ENCODE assay signal across 12 cellular contexts in genomic region chr1:211697356-211697755, GRCh38. TPM values are rescaled to one million over a fixed set of nuclear protein-coding genes. Genes with fewer than 3 reads are reported as not detected.
DNase-seq lines count a peak whose midpoint lies in the region; ATAC-seq and TF ChIP-seq lines count a peak whose summit lies in the region.
"Had no signal": no experiment of that assay in that cellular context is flagged by ENCODE, and none has a peak within 500 bp of the region (broad histone marks: within the 10 kb centered on the region; RNA-seq: fewer than 3 reads in every experiment).

No MANE protein-coding gene starts in this region.

- DNase-seq in NT2/D1 (ENCODE audit: low read depth, low spot score) (no peak), caudate nucleus (lab: John Stamatoyannopoulos, UW) (no peak), foreskin fibroblast (no peak)
- DNase-seq in activated CD4-positive, alpha-beta memory T cell treated with anti-CD3 and anti-CD28 coated beads, Interleukin-2, amount 10 ng/mL, durations not matched to agents 7 days and 5 days: no peak
- no peak for DNase-seq in activated CD4-positive, CD25-positive, alpha-beta regulatory T cell treated with anti-CD3 and anti-CD28 coated beads, Interleukin-2, amount 50 U/mL, for 72 hours
- DNase-seq: amniotic stem cell; Kasumi-1; stimulated activated CD4-positive, alpha-beta T cell treated with anti-CD3 and anti-CD28 coated beads, Interleukin-4, amount 100 ng/mL, for 24 hours; T-helper 9 cell had no signal

- TF ChIP-seq CTCF in foreskin fibroblast (IDR thresholded peaks at IDR 0.05; ENCODE audit: low read depth, low read length): no peak

- H3K36me3 Mint-ChIP-seq in activated CD4-positive, alpha-beta memory T cell treated with anti-CD3 and anti-CD28 coated beads, Interleukin-2, amount 10 ng/mL, durations not matched to agents 7 days and 5 days (ENCODE audit: low read depth): no peaks in the 10 kb centered on the region

- no peak overlapping the region for H3K27ac ChIP-seq in caudate nucleus (ENCODE audit: low read depth, low read length)

- CTCF ChIA-PET in activated CD4-positive, alpha-beta memory T cell treated with anti-CD3 and anti-CD28 coated beads, Interleukin-2, amount 10 ng/mL, durations not matched to agents 7 days and 5 days (lab: Charles Lee): interaction anchor here (0.6 to 7.5 kb wide), 17 partner anchors 14 to 758 kb away, joined by 3 to 120 read pairs (median 5); partner anchors contain the start of genes DTL and INTS7

- POLR2A ChIA-PET in activated CD4-positive, alpha-beta memory T cell treated with anti-CD3 and anti-CD28 coated beads, Interleukin-2, amount 10 ng/mL, durations not matched to agents 7 days and 5 days (lab: Charles Lee): interaction anchor here (0.9 to 1.5 kb wide), 2 partner anchors 17 to 338 kb away, joined by 3 to 5 read pairs; partner anchors contain the start of gene DTL

- H3K4me3 ChIP-seq in NT2/D1 (ENCODE audit: insufficient read length, low read depth) (no peak overlapping the region), foreskin fibroblast (ENCODE audit: low read depth in 1 of 2, low read length in 2 of 2) (no peak overlapping the region)

- no peak overlapping the region for H3K4me3 Mint-ChIP-seq in activated CD4-positive, alpha-beta memory T cell treated with anti-CD3 and anti-CD28 coated beads, Interleukin-2, amount 10 ng/mL, durations not matched to agents 7 days and 5 days

- H3K9me3 Mint-ChIP-seq in activated CD4-positive, alpha-beta memory T cell treated with anti-CD3 and anti-CD28 coated beads, Interleukin-2, amount 10 ng/mL, durations not matched to agents 7 days and 5 days: no peaks in the 10 kb centered on the region

- H3K27me3 Mint-ChIP-seq in activated CD4-positive, alpha-beta memory T cell treated with anti-CD3 and anti-CD28 coated beads, Interleukin-2, amount 10 ng/mL, durations not matched to agents 7 days and 5 days: peaks cover 20% of the 10 kb centered on the region

- ATAC-seq in GM18498 (IDR thresholded peaks at IDR 0.05; ENCODE audit: unreplicated experiment) (peak; percentile 63), GM21360 (IDR thresholded peaks at IDR 0.05; ENCODE audit: unreplicated experiment) (peak; percentile 75), HG03108 (IDR thresholded peaks at IDR 0.05; ENCODE audit: unreplicated experiment) (peak; percentile 81)

- H3K4me1 ChIP-seq in NT2/D1 (ENCODE audit: insufficient read depth, insufficient read length): peaks cover 12% of the 10 kb centered on the region

- peak overlapping the region; percentile 18 for H3K9ac ChIP-seq in NT2/D1 (ENCODE audit: insufficient read length, low read depth)

- H3K27ac Mint-ChIP-seq in activated CD4-positive, alpha-beta memory T cell treated with anti-CD3 and anti-CD28 coated beads, Interleukin-2, amount 10 ng/mL, durations not matched to agents 7 days and 5 days: no peak overlapping the region

- no peaks in the 10 kb centered on the region; the same call in 1 of the 2 replicates for H3K9me3 ChIP-seq in NT2/D1 (ENCODE audit: insufficient read depth, low read length)

- H3K36me3 ChIP-seq in NT2/D1 (ENCODE audit: insufficient read depth, insufficient read length, low read length): no peaks in the 10 kb centered on the region

- H3K27me3 ChIP-seq in NT2/D1 (ENCODE audit: insufficient read depth, insufficient read length): peaks cover 20% of the 10 kb centered on the region

- peaks cover 46% of the 10 kb centered on the region for H3K4me1 Mint-ChIP-seq in activated CD4-positive, alpha-beta memory T cell treated with anti-CD3 and anti-CD28 coated beads, Interleukin-2, amount 10 ng/mL, durations not matched to agents 7 days and 5 days

RNA-seq across cellular contexts. Expression of gene NEK2, which starts 21.9 kb away (rescaled TPM):
- total RNA-seq in activated CD4-positive, alpha-beta memory T cell treated with anti-CD3 and anti-CD28 coated beads, Interleukin-2, amount 10 ng/mL, durations not matched to agents 7 days and 5 days: 10 to 100 TPM; 46.1 to 47.5 TPM
